ENCODE assay signal across 16 cellular contexts in genomic region chr9:33175633-33176325, GRCh38. TPM values are rescaled to one million over a fixed set of nuclear protein-coding genes. Genes with fewer than 3 reads are reported as not detected.
DNase-seq lines count a peak whose midpoint lies in the region; ATAC-seq and TF ChIP-seq lines count a peak whose summit lies in the region.
"Had no signal": no experiment of that assay in that cellular context is flagged by ENCODE, and none has a peak within 500 bp of the region (broad histone marks: within the 10 kb centered on the region; RNA-seq: fewer than 3 reads in every experiment).

No MANE protein-coding gene starts in this region.

- H3K9me3 Mint-ChIP-seq in activated T-helper 17 cell treated with anti-CD3 and anti-CD28 coated beads, Interleukin-2, amount 50 U/mL, for 72 hours = no peaks in the 10 kb centered on the region

- peak overlapping the region; percentile 30 for H2AFZ ChIP-seq in smooth muscle cell (ENCODE audit: low read depth)

- no peaks in the 10 kb centered on the region for H3F3A ChIP-seq in smooth muscle cell (ENCODE audit: low read depth)

- H3K4me1 ChIP-seq in smooth muscle cell (ENCODE audit: low read depth) (peaks cover 7% of the 10 kb centered on the region), ovary (ENCODE audit: insufficient read depth) (peaks cover 3% of the 10 kb centered on the region)

- no peaks in the 10 kb centered on the region for H3K9me3 ChIP-seq in smooth muscle cell (replicated peaks; ENCODE audit: low read depth)
- H3K9me3 ChIP-seq in ovary = no peaks in the 10 kb centered on the region
- H3K9me3 ChIP-seq: MG63 had no signal

- H4K20me1 ChIP-seq in smooth muscle cell (ENCODE audit: low read depth) = no peaks in the 10 kb centered on the region

- H3K79me2 ChIP-seq in smooth muscle cell (ENCODE audit: low read depth) = no peaks in the 10 kb centered on the region

- H3K4me3 Mint-ChIP-seq in activated T-helper 17 cell treated with anti-CD3 and anti-CD28 coated beads, Interleukin-2, amount 50 U/mL, for 72 hours = no peak overlapping the region

- no peak overlapping the region for H3K4me2 ChIP-seq in smooth muscle cell

- ATAC-seq in Right ventricle myocardium superior (ENCODE audit: poor library complexity) (peak; percentile 44), GM18868 (IDR thresholded peaks at IDR 0.05; ENCODE audit: unreplicated experiment) (peak; percentile 47)
- no peak for ATAC-seq in activated T-helper 17 cell treated with anti-CD3 and anti-CD28 coated beads, Interleukin-2, amount 50 U/mL, for 72 hours (replicated peaks)

- no peak overlapping the region for H3K9ac ChIP-seq in smooth muscle cell (ENCODE audit: low read depth)

- H3K27ac ChIP-seq in coronary artery = no peak overlapping the region
- no peak overlapping the region for H3K27ac ChIP-seq in smooth muscle cell (ENCODE audit: low read depth)
- no peak overlapping the region for H3K27ac ChIP-seq in ovary

- no peak for TF ChIP-seq POLR2A in ovary (IDR thresholded peaks at IDR 0.05)

- H3K36me3 Mint-ChIP-seq in activated T-helper 17 cell treated with anti-CD3 and anti-CD28 coated beads, Interleukin-2, amount 50 U/mL, for 72 hours (ENCODE audit: low read depth) = no peaks in the 10 kb centered on the region

- TF ChIP-seq CTCF in coronary artery (IDR thresholded peaks at IDR 0.05) (no peak), smooth muscle cell (IDR thresholded peaks at IDR 0.05; ENCODE audit: borderline replicate concordance, insufficient read depth, poor library complexity, severe bottlenecking) (no peak), ovary (IDR thresholded peaks at IDR 0.05) (no peak)

- no peaks in the 10 kb centered on the region for H3K4me1 Mint-ChIP-seq in activated T-helper 17 cell treated with anti-CD3 and anti-CD28 coated beads, Interleukin-2, amount 50 U/mL, for 72 hours

- DNase-seq in Right ventricle myocardium superior (no peak), cardiac septum (ENCODE audit: low spot score) (no peak), coronary artery (ENCODE audit: low spot score) (peak; percentile 38), smooth muscle cell (lab: John Stamatoyannopoulos, UW; ENCODE audit: unreplicated experiment) (no peak), ovary (no peak)
- DNase-seq: DMS79; MG63; NCI-H1092; NCI-H1436; NCI-H187 treated with DMSO at 0.1 percent for 48 hours; NCI-H2227 treated with DMSO at 0.1 percent for 48 hours; NCI-H510A treated with DMSO at 0.1 percent for 48 hours; NCI-H774; NK-92 treated with Interleukin-12 subunit alpha and Interleukin-12 subunit beta, amount 100 ng/mL, for 24 hours had no signal

- H3K27me3 Mint-ChIP-seq in activated T-helper 17 cell treated with anti-CD3 and anti-CD28 coated beads, Interleukin-2, amount 50 U/mL, for 72 hours = no peaks in the 10 kb centered on the region

- H3K36me3 ChIP-seq in smooth muscle cell (ENCODE audit: low read depth) (no peaks in the 10 kb centered on the region), ovary (no peaks in the 10 kb centered on the region)
- H3K36me3 ChIP-seq: MG63 had no signal

- 84% methylated on average over 6 of the region's 6 CpGs for WGBS in smooth muscle cell (ENCODE audit: low lambda C conversion rate)
- 61 to 72% (median 67%) methylated on average over 6 of the region's 6 CpGs for WGBS in ovary, 3 donors

- intact Hi-C loops in Right ventricle myocardium superior (cut with DNase I) = no loop called here
- intact Hi-C loops in cardiac septum (cut with DNase I) = no loop called here
- intact Hi-C loops in ovary (cut with DNase I) = no loop called here

- H3K4me3 ChIP-seq in coronary artery (no peak overlapping the region), smooth muscle cell (no peak overlapping the region), ovary (no peak overlapping the region)
- H3K4me3 ChIP-seq: MG63 had no signal

- H3K27me3 ChIP-seq in smooth muscle cell (ENCODE audit: low read depth) = no peaks in the 10 kb centered on the region
- no peaks in the 10 kb centered on the region for H3K27me3 ChIP-seq in ovary
- H3K27me3 ChIP-seq: MG63 had no signal

- H3K27ac Mint-ChIP-seq in activated T-helper 17 cell treated with anti-CD3 and anti-CD28 coated beads, Interleukin-2, amount 50 U/mL, for 72 hours = no peak overlapping the region

- no peak for TF ChIP-seq EP300 in ovary (IDR thresholded peaks at IDR 0.05)

RNA-seq across cellular contexts. Expression of gene B4GALT1, which starts 8.6 kb away (rescaled TPM):
- total RNA-seq in Right ventricle myocardium superior (41.0 TPM), cardiac septum (35.7 TPM), smooth muscle cell (46.9 and 56.3 TPM in 2 replicates), ovary (100 to 1,000 TPM in 3 of 7 donors, 10 to 100 TPM in 4; 77.9 to 226 (median 88.3) TPM)
- polyA plus RNA-seq in smooth muscle cell (49.2 and 49.3 TPM in 2 replicates), ovary (100 to 1,000 TPM in 1 of 2 donors, 10 to 100 TPM in 1; 35.8 to 120 TPM)
- 10 to 100 TPM; 45.4 to 57.9 TPM for total RNA-seq in activated T-helper 17 cell treated with anti-CD3 and anti-CD28 coated beads, Interleukin-2, amount 50 U/mL, for 72 hours
